Comparison of ENCODE assay signal across 1 cellular context in the genomic region with DNA sequence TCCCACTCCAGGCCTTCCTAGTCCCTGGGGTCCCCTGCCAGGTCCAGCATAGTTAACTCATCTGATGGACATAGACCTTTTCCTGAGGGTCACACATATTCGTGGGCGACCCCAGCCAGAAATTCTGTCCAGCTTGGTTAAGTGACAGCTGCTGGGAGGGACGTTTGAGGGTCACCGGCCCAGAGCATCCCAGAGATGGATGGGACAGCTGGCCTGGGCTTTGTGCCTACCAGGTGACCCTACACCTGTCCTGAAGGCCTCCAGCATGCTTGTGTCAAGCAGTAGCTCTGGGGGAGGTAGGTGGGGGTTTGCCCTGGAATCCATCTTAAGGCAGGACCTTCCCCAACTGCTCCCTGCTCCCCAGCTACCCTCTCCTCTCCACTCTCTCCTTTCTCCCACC.
TF ChIP-seq lines count a peak whose summit lies in the region.

No MANE protein-coding gene starts in this region.

TF ChIP-seq in A549, 52 proteins besides CTCF, POLR2A, EP300 and RAD21:
- TF ChIP-seq, protein P1, sequence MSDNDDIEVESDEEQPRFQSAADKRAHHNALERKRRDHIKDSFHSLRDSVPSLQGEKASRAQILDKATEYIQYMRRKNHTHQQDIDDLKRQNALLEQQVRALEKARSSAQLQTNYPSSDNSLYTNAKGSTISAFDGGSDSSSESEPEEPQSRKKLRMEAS (IDR thresholded peaks at IDR 0.05) = no peak
- no peak for TF ChIP-seq ZC3H11A (IDR thresholded peaks at IDR 0.05)
- TF ChIP-seq HMGXB4 (CRISPR knock-in tag; IDR thresholded peaks at IDR 0.05; ENCODE audit: borderline replicate concordance) = no peak
- TF ChIP-seq ZNF302 (CRISPR knock-in tag; IDR thresholded peaks at IDR 0.05) = no peak
- no peak for TF ChIP-seq CHD4 (IDR thresholded peaks at IDR 0.05; ENCODE audit: borderline replicate concordance)
- TF ChIP-seq CBX8 (IDR thresholded peaks at IDR 0.05) = no peak
- TF ChIP-seq JUNB (IDR thresholded peaks at IDR 0.05) = no peak
- TF ChIP-seq HEYL (CRISPR knock-in tag; IDR thresholded peaks at IDR 0.05) = no peak
- TF ChIP-seq, protein P2, sequence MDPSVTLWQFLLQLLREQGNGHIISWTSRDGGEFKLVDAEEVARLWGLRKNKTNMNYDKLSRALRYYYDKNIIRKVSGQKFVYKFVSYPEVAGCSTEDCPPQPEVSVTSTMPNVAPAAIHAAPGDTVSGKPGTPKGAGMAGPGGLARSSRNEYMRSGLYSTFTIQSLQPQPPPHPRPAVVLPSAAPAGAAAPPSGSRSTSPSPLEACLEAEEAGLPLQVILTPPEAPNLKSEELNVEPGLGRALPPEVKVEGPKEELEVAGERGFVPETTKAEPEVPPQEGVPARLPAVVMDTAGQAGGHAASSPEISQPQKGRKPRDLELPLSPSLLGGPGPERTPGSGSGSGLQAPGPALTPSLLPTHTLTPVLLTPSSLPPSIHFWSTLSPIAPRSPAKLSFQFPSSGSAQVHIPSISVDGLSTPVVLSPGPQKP (IDR thresholded peaks at IDR 0.05; ENCODE audit: low read depth, low read length) = no peak
